8 cellular contexts compared by ENCODE assay signal in the genomic region with DNA sequence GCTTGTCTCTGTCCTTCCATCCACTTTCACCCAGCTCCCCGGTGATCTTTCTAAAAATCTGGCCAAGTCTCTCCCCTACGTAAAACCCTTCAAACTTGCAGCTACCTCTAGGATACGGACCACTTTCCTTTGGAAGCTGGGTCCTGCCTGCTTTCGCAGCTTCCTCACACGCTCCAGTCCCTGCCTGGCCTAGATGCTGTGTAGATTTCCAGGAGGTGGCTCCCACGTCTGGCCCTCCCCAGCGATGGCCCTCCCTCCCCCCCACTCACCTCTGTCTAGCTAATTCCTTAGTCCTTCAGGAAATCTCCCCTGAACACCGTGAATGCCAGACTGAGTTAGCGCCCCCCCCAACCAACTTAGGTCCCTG. TPM values are rescaled to one million over a fixed set of nuclear protein-coding genes. Genes with fewer than 3 reads are reported as not detected.
DNase-seq lines count a peak whose midpoint lies in the region; ATAC-seq, FAIRE-seq and TF ChIP-seq lines count a peak whose summit lies in the region.

No MANE protein-coding gene starts in this region.

- no peak overlapping the region for H3K27ac ChIP-seq in CD4-positive, alpha-beta T cell (ENCODE audit: low read depth, low read length)

- TF ChIP-seq POLR2A in erythroblast (IDR thresholded peaks at IDR 0.05; ENCODE audit: low read length), result no peak
- TF ChIP-seq POLR2A in GM12892 (IDR thresholded peaks at IDR 0.05; ENCODE audit: low read depth, low read length), result no peak

- no peak for FAIRE-seq in GM12892 (lab: Jason Lieb, UNC)

- intact Hi-C loops in CD4-positive, alpha-beta T cell (cut with DNase I, micrococcal nuclease), result loop anchor here (1.0 to 5.0 kb wide), 6 partner anchors 25 to 79 kb away; partner anchors contain the start of genes EME1 (in 1 of the 2), MRPL27 (in 1 of the 2) and XYLT2 (in 1 of the 2)

- H3K27me3 Mint-ChIP-seq in CD4-positive, alpha-beta T cell, result no peaks in the 10 kb centered on the region
- H3K27me3 Mint-ChIP-seq in brain (peaks cover 13% of the 10 kb centered on the region), nephron progenitor cell (ENCODE audit: low read depth, poor library complexity) (no peaks in the 10 kb centered on the region)

- no peaks in the 10 kb centered on the region for H3K27me3 ChIP-seq in CD4-positive, alpha-beta T cell (ENCODE audit: control insufficient read depth, insufficient read depth, low read length)

- H3K4me3 Mint-ChIP-seq in CD4-positive, alpha-beta T cell, result peak overlapping the region; percentile 99
- H3K4me3 Mint-ChIP-seq in brain (peak overlapping the region; percentile 94 to 99 (median 96)), nephron progenitor cell (peak overlapping the region; percentile 94)

- CTCF ChIA-PET in CD4-positive, alpha-beta T cell (lab: Charles Lee), result interaction anchor here (0.6 to 3.1 kb wide), 31 partner anchors 9 to 831 kb away, joined by 3 to 22 read pairs (median 5); partner anchors contain the start of genes CHAD, COL1A1, NME1 and PPP1R9B

- H3K36me3 Mint-ChIP-seq in CD4-positive, alpha-beta T cell (ENCODE audit: low read depth), result peaks cover 37% of the 10 kb centered on the region
- H3K36me3 Mint-ChIP-seq in brain, result peaks cover 32% of the 10 kb centered on the region
- H3K36me3 Mint-ChIP-seq in nephron progenitor cell (ENCODE audit: low read depth), result peaks cover 18% of the 10 kb centered on the region

- H3K9me3 Mint-ChIP-seq in CD4-positive, alpha-beta T cell, result no peaks in the 10 kb centered on the region
- H3K9me3 Mint-ChIP-seq in brain, result peaks cover 0 to 8% (median 5%) of the 10 kb centered on the region in 5 experiments
- peaks cover 20% of the 10 kb centered on the region for H3K9me3 Mint-ChIP-seq in nephron progenitor cell

- H3K9me3 ChIP-seq in CD4-positive, alpha-beta T cell (ENCODE audit: control insufficient read depth, low read length), result no peaks in the 10 kb centered on the region

- H3K27ac Mint-ChIP-seq in CD4-positive, alpha-beta T cell, result peak overlapping the region; percentile 83
- H3K27ac Mint-ChIP-seq in brain, result peak overlapping the region; percentile 74 to 85 (median 82)
- no peak overlapping the region for H3K27ac Mint-ChIP-seq in nephron progenitor cell

- POLR2A ChIA-PET in CD4-positive, alpha-beta T cell (lab: Charles Lee), result interaction anchor here (0.7 to 4.6 kb wide), 17 partner anchors 9 to 610 kb away, joined by 3 to 52 read pairs (median 4); partner anchors contain the start of genes ACSF2, EME1, KAT7 and MRPL27

- no peak for ATAC-seq in CD4-positive, alpha-beta T cell (ENCODE audit: poor library complexity)
- ATAC-seq in HG03196 (IDR thresholded peaks at IDR 0.05; ENCODE audit: unreplicated experiment), result no peak

- TF ChIP-seq CTCF in CD4-positive, alpha-beta T cell (IDR thresholded peaks at IDR 0.05), result no peak
- no peak for TF ChIP-seq CTCF in brain (conservative IDR thresholded peaks at IDR 0.05)
- TF ChIP-seq CTCF in nephron progenitor cell (IDR thresholded peaks at IDR 0.05), result no peak

- DNase-seq in CD4-positive, alpha-beta T cell, result no peak
- DNase-seq in HuH-7 (ENCODE audit: low spot score), result peak; percentile 32
- DNase-seq in nephron progenitor cell, result no peak
- DNase-seq in erythroblast (lab: John Stamatoyannopoulos, UW), result no peak
- no peak for DNase-seq in GM12892 (ENCODE audit: insufficient read length)
- DNase-seq in DMS79 treated with DMSO at 0.1 percent for 48 hours (lab: John Stamatoyannopoulos, UW), result no peak

- peaks cover 45% of the 10 kb centered on the region for H3K4me1 Mint-ChIP-seq in CD4-positive, alpha-beta T cell (ENCODE audit: low read depth)
- H3K4me1 Mint-ChIP-seq in brain, result peaks cover 27% of the 10 kb centered on the region
- H3K4me1 Mint-ChIP-seq in nephron progenitor cell, result peaks cover 20% of the 10 kb centered on the region

RNA-seq across cellular contexts. Expression of gene LRRC59, which starts 0.6 kb away (rescaled TPM):
- 10 to 100 TPM; 45.1 to 51.5 TPM for total RNA-seq in CD4-positive, alpha-beta T cell
- 78.7 TPM for polyA plus RNA-seq in brain (ENCODE audit: insufficient read depth, low read depth, low replicate concordance)
- 33.4 TPM for polyA plus RNA-seq in GM12892 (2012; ENCODE audit: missing spikeins)

RNA-seq across cellular contexts. Expression of gene EME1, which starts 24.9 kb away (rescaled TPM):
- total RNA-seq in CD4-positive, alpha-beta T cell, result under 1 TPM; 0.36 to 0.92 TPM
- polyA plus RNA-seq in brain (ENCODE audit: insufficient read depth, low read depth, low replicate concordance), result 6.0 TPM
- polyA plus RNA-seq in GM12892 (2012; ENCODE audit: missing spikeins), result 18.3 TPM

RNA-seq across cellular contexts. Expression of gene MRPL27, which starts 24.9 kb away (rescaled TPM):
- 10 to 100 TPM; 13.7 to 14.8 TPM for total RNA-seq in CD4-positive, alpha-beta T cell
- polyA plus RNA-seq in brain (ENCODE audit: insufficient read depth, low read depth, low replicate concordance), result 81.3 TPM
- 77.5 TPM for polyA plus RNA-seq in GM12892 (2012; ENCODE audit: missing spikeins)

RNA-seq across cellular contexts. Expression of gene ACSF2, which starts 28.1 kb away (rescaled TPM):
- 10 to 100 TPM; 11.9 to 13.9 TPM for total RNA-seq in CD4-positive, alpha-beta T cell
- polyA plus RNA-seq in brain (ENCODE audit: insufficient read depth, low read depth, low replicate concordance), result 7.9 TPM
- polyA plus RNA-seq in GM12892 (2012; ENCODE audit: missing spikeins), result 22.5 TPM

RNA-seq across cellular contexts. Expression of gene XYLT2, which starts 52.0 kb away (rescaled TPM):
- total RNA-seq in CD4-positive, alpha-beta T cell, result 10 to 100 TPM; 11.0 to 12.2 TPM
- 5.6 TPM for polyA plus RNA-seq in brain (ENCODE audit: insufficient read depth, low read depth, low replicate concordance)
- 8.2 TPM for polyA plus RNA-seq in GM12892 (2012; ENCODE audit: missing spikeins)
